Comparison of ENCODE assay signal across 1 cellular context in genomic region chrX:40580537-40581332, GRCh38.
TF ChIP-seq lines count a peak whose summit lies in the region.

Gene ATP6AP2, plus strand, starts transcription at chrX:40580970. Its CDS starts 96 bp downstream, at chrX:40581066.

TF ChIP-seq in H1, 55 proteins besides CTCF, POLR2A, EP300 and RAD21 (continued from another document):
- TF ChIP-seq TBP (IDR thresholded peaks at IDR 0.05; ENCODE audit: low read depth, low read length) (peak; percentile 56; the same call in 1 of the 2 replicates), NRF1 (IDR thresholded peaks at IDR 0.05; ENCODE audit: low read depth, low read length) (no peak), CHD2 (IDR thresholded peaks at IDR 0.05; ENCODE audit: low read length) (peak; percentile 73; the same call in 1 of the 2 replicates), RNF2 (IDR thresholded peaks at IDR 0.05; ENCODE audit: borderline replicate concordance, low read depth, low read length, missing control alignments, poor library complexity, severe bottlenecking) (no peak), JUND (IDR thresholded peaks at IDR 0.05; ENCODE audit: low read length) (no peak), POLR2AphosphoS5 (IDR thresholded peaks at IDR 0.05; ENCODE audit: low read depth, low read length) (peak; percentile 55), SIN3A (conservative IDR thresholded peaks at IDR 0.05 in 1 of 2, IDR thresholded peaks at IDR 0.05 in 1 of 2; ENCODE audit: low read depth in 1 of 2, low read length in 2 of 2) (peak in 1 of 2 experiments; percentile 37; a peak in 1 of 4 replicates), CREB1 (IDR thresholded peaks at IDR 0.05) (peak; percentile 94), CTBP2 (IDR thresholded peaks at IDR 0.05; ENCODE audit: borderline replicate concordance, insufficient read depth, insufficient read length, low read length) (no peak), ATF3 (IDR thresholded peaks at IDR 0.05; ENCODE audit: insufficient read depth, low read depth, low read length) (no peak), PHF8 (conservative IDR thresholded peaks at IDR 0.05; ENCODE audit: low read depth, low read length) (0 out of 2 replicates have a peak, but pooled peaks have one; percentile 49), JUN (IDR thresholded peaks at IDR 0.05; ENCODE audit: low read depth, low read length) (no peak), GABPA (IDR thresholded peaks at IDR 0.05; ENCODE audit: borderline replicate concordance, insufficient read depth, low read length) (no peak)
TF ChIP-seq in H1: peak in this region for 11.
